In the genomic region with DNA sequence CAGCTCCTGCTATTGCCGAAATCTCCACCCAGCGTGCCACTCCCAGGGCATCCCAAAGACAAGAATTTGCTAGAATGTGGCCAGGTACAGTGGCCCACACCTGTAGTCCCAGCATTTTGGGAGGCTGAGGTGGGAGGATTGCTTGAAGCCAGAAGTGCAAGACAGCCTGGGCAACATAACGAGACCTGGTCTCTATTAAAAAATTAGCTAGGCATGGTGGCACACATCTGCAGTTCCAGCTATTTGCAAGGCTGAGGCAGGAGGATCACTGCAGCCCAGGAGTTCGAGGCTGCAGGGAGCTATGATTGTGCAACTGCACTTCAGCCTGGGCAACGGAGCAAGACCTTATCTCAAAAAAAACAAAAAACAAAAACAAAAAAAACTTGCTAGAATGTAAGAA, we compare ENCODE assay signal across 1 cellular context.
TF ChIP-seq lines count a peak whose summit lies in the region.

No MANE protein-coding gene starts in this region.

TF ChIP-seq in H1, 55 proteins besides CTCF, POLR2A, EP300 and RAD21:
- TF ChIP-seq CEBPB (IDR thresholded peaks at IDR 0.05; ENCODE audit: low read depth, low read length): 0 out of 2 replicates have a peak, but pooled peaks have one; percentile 25
- TF ChIP-seq, protein P1, sequence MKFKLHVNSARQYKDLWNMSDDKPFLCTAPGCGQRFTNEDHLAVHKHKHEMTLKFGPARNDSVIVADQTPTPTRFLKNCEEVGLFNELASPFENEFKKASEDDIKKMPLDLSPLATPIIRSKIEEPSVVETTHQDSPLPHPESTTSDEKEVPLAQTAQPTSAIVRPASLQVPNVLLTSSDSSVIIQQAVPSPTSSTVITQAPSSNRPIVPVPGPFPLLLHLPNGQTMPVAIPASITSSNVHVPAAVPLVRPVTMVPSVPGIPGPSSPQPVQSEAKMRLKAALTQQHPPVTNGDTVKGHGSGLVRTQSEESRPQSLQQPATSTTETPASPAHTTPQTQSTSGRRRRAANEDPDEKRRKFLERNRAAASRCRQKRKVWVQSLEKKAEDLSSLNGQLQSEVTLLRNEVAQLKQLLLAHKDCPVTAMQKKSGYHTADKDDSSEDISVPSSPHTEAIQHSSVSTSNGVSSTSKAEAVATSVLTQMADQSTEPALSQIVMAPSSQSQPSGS (IDR thresholded peaks at IDR 0.05; ENCODE audit: low read length): no peak
